In the genomic region with DNA sequence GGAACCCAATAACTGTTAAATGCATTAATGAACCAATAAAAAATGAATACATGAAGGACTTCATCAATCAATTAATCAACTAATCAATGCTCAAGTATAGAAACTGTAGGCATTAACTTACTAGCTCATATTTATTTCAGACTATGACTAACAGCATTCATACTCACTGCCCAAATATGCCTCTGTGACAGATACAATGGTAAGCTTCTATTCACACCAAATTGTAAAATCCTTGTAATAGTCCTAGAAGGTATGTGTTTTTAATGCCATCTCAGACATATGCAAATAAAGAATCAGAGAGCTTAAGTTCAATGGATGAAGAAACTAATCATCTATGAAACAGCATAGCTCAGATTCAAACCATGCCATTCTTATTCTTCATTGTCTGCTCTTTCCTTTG, we compare ENCODE assay signal across 19 cellular contexts.
A peak's percentile ranks its signal among the peaks of the same experiment; 100 is the strongest.
DNase-seq lines count a peak whose midpoint lies in the region; ATAC-seq and TF ChIP-seq lines count a peak whose summit lies in the region.
"Had no signal": no experiment of that assay in that cellular context is flagged by ENCODE, and none has a peak within 500 bp of the region (broad histone marks: within the 10 kb centered on the region; RNA-seq: fewer than 3 reads in every experiment).

No MANE protein-coding gene starts in this region.

- H3K9me3 ChIP-seq in mammary epithelial cell (replicated peaks; ENCODE audit: insufficient read depth, low read length) (no peaks in the 10 kb centered on the region), breast epithelium (no peaks in the 10 kb centered on the region), RWPE2 (ENCODE audit: severe bottlenecking) (no peaks in the 10 kb centered on the region)
- H3K9me3 ChIP-seq: A549, Caco-2 had no signal

- H3K27me3 ChIP-seq in mammary epithelial cell (ENCODE audit: insufficient read depth, low read length), result no peaks in the 10 kb centered on the region
- no peaks in the 10 kb centered on the region for H3K27me3 ChIP-seq in breast epithelium
- H3K27me3 ChIP-seq in RWPE2 (ENCODE audit: insufficient read depth, poor library complexity, severe bottlenecking), result no peaks in the 10 kb centered on the region

- no peak overlapping the region for H2AFZ ChIP-seq in mammary epithelial cell (ENCODE audit: low read depth, low read length)

- H3K4me1 ChIP-seq in mammary epithelial cell (ENCODE audit: insufficient read depth, low read length) (peaks cover 9% of the 10 kb centered on the region), breast epithelium (no peaks in the 10 kb centered on the region), RWPE2 (ENCODE audit: insufficient read depth, poor library complexity, severe bottlenecking) (peaks cover 21% of the 10 kb centered on the region)
- H3K4me1 ChIP-seq: A549 had no signal

- no peaks in the 10 kb centered on the region for H3K36me3 ChIP-seq in mammary epithelial cell (ENCODE audit: insufficient read depth, low read length)
- H3K36me3 ChIP-seq in breast epithelium, result no peaks in the 10 kb centered on the region
- no peaks in the 10 kb centered on the region for H3K36me3 ChIP-seq in RWPE2 (ENCODE audit: low read depth)

- no peak for TF ChIP-seq CTCF in mammary epithelial cell (conservative IDR thresholded peaks at IDR 0.05 in 1 of 2, IDR thresholded peaks at IDR 0.05 in 1 of 2; ENCODE audit: extremely low read depth in 1 of 2, insufficient read depth in 1 of 2, low read depth in 1 of 2, low read length in 2 of 2)
- TF ChIP-seq CTCF in breast epithelium (IDR thresholded peaks at IDR 0.05), result no peak
- TF ChIP-seq CTCF in RWPE2 (IDR thresholded peaks at IDR 0.05; ENCODE audit: poor library complexity, severe bottlenecking), result no peak

- H3K4me3 Mint-ChIP-seq in stimulated activated naive CD8-positive, alpha-beta T cell treated with anti-CD3 and anti-CD28 coated beads, Interleukin-15, amount 100 ng/mL, for 72 hours, result no peak overlapping the region
- H3K4me3 Mint-ChIP-seq: CD4-positive, alpha-beta T cell; H9 had no signal

- H3K79me2 ChIP-seq in mammary epithelial cell (ENCODE audit: insufficient read depth, low read length), result no peaks in the 10 kb centered on the region

- intact Hi-C loops in mammary epithelial cell (cut with micrococcal nuclease) (no loop called here), breast epithelium (cut with DNase I; ENCODE audit: low total_unique reads) (no loop called here)

- H3K27me3 Mint-ChIP-seq in stimulated activated naive CD8-positive, alpha-beta T cell treated with anti-CD3 and anti-CD28 coated beads, Interleukin-15, amount 100 ng/mL, for 72 hours, result no peaks in the 10 kb centered on the region
- H3K27me3 Mint-ChIP-seq: CD4-positive, alpha-beta T cell had no signal

- BruUV-seq in mammary epithelial cell (replicated peaks; lab: Mats Ljungman, UMichigan), result no TSS peak

- H3K27ac ChIP-seq in mammary epithelial cell (ENCODE audit: insufficient read depth, low read depth, low read length) (no peak overlapping the region), breast epithelium (no peak overlapping the region), RWPE2 (ENCODE audit: poor library complexity, severe bottlenecking) (peak overlapping the region; percentile 30), epithelial cell of prostate (peak overlapping the region; percentile 58)
- H3K27ac ChIP-seq: 22Rv1, A549, C4-2B had no signal

- ATAC-seq in RWPE2 (ENCODE audit: low read depth), result peak; percentile 85
- no peak for ATAC-seq in stimulated activated naive CD8-positive, alpha-beta T cell treated with anti-CD3 and anti-CD28 coated beads, Interleukin-15, amount 100 ng/mL, for 72 hours
- ATAC-seq: A549 had no signal

- H3K27ac Mint-ChIP-seq in stimulated activated naive CD8-positive, alpha-beta T cell treated with anti-CD3 and anti-CD28 coated beads, Interleukin-15, amount 100 ng/mL, for 72 hours, result no peak overlapping the region
- H3K27ac Mint-ChIP-seq: CD4-positive, alpha-beta T cell; H9 had no signal

- H3K4me3 ChIP-seq in mammary epithelial cell (replicated peaks in 1 of 3; ENCODE audit: insufficient read depth in 1 of 3, low read depth in 2 of 3, low read length in 3 of 3) (no peak overlapping the region), breast epithelium (no peak overlapping the region), RWPE2 (ENCODE audit: severe bottlenecking) (no peak overlapping the region)
- H3K4me3 ChIP-seq: A549 had no signal

- dilution Hi-C loops in mammary epithelial cell (cut with HindIII; ENCODE audit: low sequenced_read_pairs), result no loop called here

- no peaks in the 10 kb centered on the region for H4K20me1 ChIP-seq in mammary epithelial cell (ENCODE audit: insufficient read depth, low read length)

- no peak overlapping the region for H3K4me2 ChIP-seq in mammary epithelial cell (ENCODE audit: insufficient read depth, low read depth, low read length)
- H3K4me2 ChIP-seq: A549 had no signal

- CTCF ChIA-PET in mammary epithelial cell (lab: Charles Lee; ENCODE audit: low non-redundant PET), result no interaction called here

- no peaks in the 10 kb centered on the region for H3K4me1 Mint-ChIP-seq in stimulated activated naive CD8-positive, alpha-beta T cell treated with anti-CD3 and anti-CD28 coated beads, Interleukin-15, amount 100 ng/mL, for 72 hours

- in situ Hi-C loops in mammary epithelial cell (cut with MboI; ENCODE audit: low sequenced_read_pairs in 2 of 2), result no loop called here

- H3K9me3 Mint-ChIP-seq in stimulated activated naive CD8-positive, alpha-beta T cell treated with anti-CD3 and anti-CD28 coated beads, Interleukin-15, amount 100 ng/mL, for 72 hours, result peaks cover 0 to 8% of the 10 kb centered on the region in 2 donors
- H3K9me3 Mint-ChIP-seq: H9 had no signal

- DNase-seq in mammary epithelial cell (peak; percentile 29), breast epithelium (ENCODE audit: low spot score in 2 of 2) (no peak), RWPE2 (ENCODE audit: low spot score) (no peak), epithelial cell of prostate (ENCODE audit: low read depth, low spot score) (no peak), middle frontal gyrus (ENCODE audit: extremely low spot score, low spot score) (no peak)
- no peak for DNase-seq in activated T-cell treated with anti-CD3 and anti-CD28 coated beads, Interleukin-2, amount 50 U/mL, for 1 hour
- DNase-seq in stimulated activated naive CD4-positive, alpha-beta T cell (lab: John Stamatoyannopoulos, UW), result no peak
- DNase-seq in stimulated activated naive CD8-positive, alpha-beta T cell treated with anti-CD3 and anti-CD28 coated beads, Interleukin-15, amount 100 ng/mL, for 72 hours, result no peak
- DNase-seq: AML-193; Caco-2; CD4-positive, alpha-beta T cell; DMS153; DMS79; GDM1; GOT3; H9 had no signal

- TF ChIP-seq POLR2A in breast epithelium (IDR thresholded peaks at IDR 0.05), result no peak

- H3K9ac ChIP-seq in mammary epithelial cell (ENCODE audit: insufficient read depth, low read length), result no peak overlapping the region

Comparison
In these comparisons a context has a peak if more than half of its experiments do, and no peak if none do; other contexts are left out.
1. H3K27ac ChIP-seq: peak in RWPE2 (single experiment) and epithelial cell of prostate (single experiment); none in mammary epithelial cell (single experiment) and breast epithelium (0 of 2).